16 cellular contexts compared by ENCODE assay signal in genomic region chr19:2524361-2524839, GRCh38. TPM values are rescaled to one million over a fixed set of nuclear protein-coding genes. Genes with fewer than 3 reads are reported as not detected.
DNase-seq lines count a peak whose midpoint lies in the region; ATAC-seq and TF ChIP-seq lines count a peak whose summit lies in the region.
"Had no signal": no experiment of that assay in that cellular context is flagged by ENCODE, and none has a peak within 500 bp of the region (broad histone marks: within the 10 kb centered on the region; RNA-seq: fewer than 3 reads in every experiment).

No MANE protein-coding gene starts in this region.

- H3K9me3 ChIP-seq in GM23248 (ENCODE audit: low read depth) (no peaks in the 10 kb centered on the region), adipocyte (ENCODE audit: control insufficient read depth, low read length) (no peaks in the 10 kb centered on the region), gastroesophageal sphincter (no peaks in the 10 kb centered on the region), Caco-2 (no peaks in the 10 kb centered on the region)
- H3K9me3 ChIP-seq in effector memory CD4-positive, alpha-beta T cell (ENCODE audit: control insufficient read depth, low read length): no peaks in the 10 kb centered on the region
- H3K9me3 ChIP-seq: body of pancreas had no signal

- CTCF ChIA-PET in Caco-2 (lab: Charles Lee): no interaction called here

- no peak for TF ChIP-seq EP300 in gastroesophageal sphincter (IDR thresholded peaks at IDR 0.05)

- no peaks in the 10 kb centered on the region for H4K20me1 ChIP-seq in GM23248 (ENCODE audit: insufficient read depth)

- intact Hi-C loops in sciatic nerve (cut with DNase I): no loop called here
- intact Hi-C loops in Caco-2 (cut with micrococcal nuclease; ENCODE audit: unreplicated experiment): no loop called here

- POLR2A ChIA-PET in Caco-2 (lab: Charles Lee): interaction anchor here (1.0 to 1.4 kb wide), 2 partner anchors 19 to 48 kb away, joined by 4 to 17 read pairs; partner anchors contain the start of gene GADD45B

- no peak overlapping the region for H3K27ac Mint-ChIP-seq in Caco-2 (ENCODE audit: unreplicated experiment)
- H3K27ac Mint-ChIP-seq: stimulated activated naive B cell treated with anti-CD40 and anti-IgM and Interleukin-4, amounts not matched to agents 10 μg/mL and 1 μg/mL and 100 μg/mL, for 72 hours had no signal

- H3K9me3 Mint-ChIP-seq in Caco-2 (ENCODE audit: unreplicated experiment): no peaks in the 10 kb centered on the region
- H3K9me3 Mint-ChIP-seq: stimulated activated naive B cell treated with anti-CD40 and anti-IgM and Interleukin-4, amounts not matched to agents 10 μg/mL and 1 μg/mL and 100 μg/mL, for 72 hours had no signal

- no peaks in the 10 kb centered on the region for H3K36me3 Mint-ChIP-seq in Caco-2 (ENCODE audit: insufficient read depth, unreplicated experiment)

- H3K4me1 ChIP-seq in GM23248 (ENCODE audit: insufficient read depth) (peaks cover 39% of the 10 kb centered on the region), adipocyte (ENCODE audit: control insufficient read depth, insufficient read depth, low read length) (peaks cover 35% of the 10 kb centered on the region), gastroesophageal sphincter (peaks cover 0 to 29% (median 6%) of the 10 kb centered on the region in 3 donors), Caco-2 (peaks cover 37% of the 10 kb centered on the region)
- H3K4me1 ChIP-seq in effector memory CD4-positive, alpha-beta T cell (ENCODE audit: control insufficient read depth, insufficient read depth, low read length, poor library complexity, severe bottlenecking): no peaks in the 10 kb centered on the region
- H3K4me1 ChIP-seq: body of pancreas had no signal

- H3K79me2 ChIP-seq in GM23248 (ENCODE audit: insufficient read depth): no peaks in the 10 kb centered on the region

- no peak for DNase-seq in GM23248
- no peak for DNase-seq in adipocyte (ENCODE audit: low read depth)
- no peak for DNase-seq in sciatic nerve (ENCODE audit: low spot score)
- no peak for DNase-seq in Caco-2
- no peak for DNase-seq in NCI-H69 (lab: John Stamatoyannopoulos, UW)
- no peak for DNase-seq in effector memory CD4-positive, alpha-beta T cell
- DNase-seq: activated CD8-positive, alpha-beta memory T cell treated with anti-CD3 and anti-CD28 coated beads for 24 hours; activated gamma-delta T cell treated with Interleukin-2 at 50 U/mL for 16 hours; body of pancreas; DND-41; NCI-H1105; stimulated activated naive B cell treated with anti-CD40 and anti-IgM and Interleukin-4, amounts not matched to agents 10 μg/mL and 1 μg/mL and 100 μg/mL, for 72 hours had no signal

- H3K9ac ChIP-seq in GM23248 (peak overlapping the region; percentile 72), adipocyte (ENCODE audit: low read length) (peak overlapping the region; percentile 59)
- H3K9ac ChIP-seq: KMS-11 had no signal

- no peak for ATAC-seq in gastroesophageal sphincter
- ATAC-seq in sciatic nerve: peak; percentile 18
- ATAC-seq in GM18909 (IDR thresholded peaks at IDR 0.05; ENCODE audit: poor library complexity, unreplicated experiment): no peak
- ATAC-seq: body of pancreas; stimulated activated naive B cell treated with anti-CD40 and anti-IgM and Interleukin-4, amounts not matched to agents 10 μg/mL and 1 μg/mL and 100 μg/mL, for 72 hours had no signal

- no peaks in the 10 kb centered on the region for H3K9me2 ChIP-seq in GM23248 (ENCODE audit: insufficient read depth)

- H3K4me3 Mint-ChIP-seq in Caco-2 (ENCODE audit: unreplicated experiment): no peak overlapping the region
- H3K4me3 Mint-ChIP-seq: stimulated activated naive B cell treated with anti-CD40 and anti-IgM and Interleukin-4, amounts not matched to agents 10 μg/mL and 1 μg/mL and 100 μg/mL, for 72 hours had no signal

- TF ChIP-seq CTCF in gastroesophageal sphincter (IDR thresholded peaks at IDR 0.05) (no peak), Caco-2 (IDR thresholded peaks at IDR 0.05; ENCODE audit: insufficient read depth in 1 of 2, low read depth in 1 of 2, low read length in 1 of 2, severe bottlenecking in 1 of 2, unreplicated experiment in 1 of 2) (no peak)

- H3F3A ChIP-seq in GM23248 (ENCODE audit: insufficient read depth): peaks cover 31% of the 10 kb centered on the region

- no peak overlapping the region for H2AFZ ChIP-seq in GM23248

- in situ Hi-C loops in GM23248 (cut with MboI): no loop called here

- H3K4me2 ChIP-seq in GM23248 (ENCODE audit: unreplicated experiment): peak overlapping the region; percentile 77
- H3K4me2 ChIP-seq: KMS-11 had no signal

- H3K4me1 Mint-ChIP-seq in Caco-2 (ENCODE audit: low read depth, unreplicated experiment): no peaks in the 10 kb centered on the region

- TF ChIP-seq POLR2A in gastroesophageal sphincter (IDR thresholded peaks at IDR 0.05): no peak

- H3K4me3 ChIP-seq in GM23248 (peak overlapping the region; percentile 56), adipocyte (ENCODE audit: low read length) (peak overlapping the region; percentile 70), gastroesophageal sphincter (no peak overlapping the region), Caco-2 (ENCODE audit: low read depth, low read length) (no peak overlapping the region)
- H3K4me3 ChIP-seq in effector memory CD4-positive, alpha-beta T cell (ENCODE audit: insufficient read depth, low read depth, low read length, poor library complexity, severe bottlenecking): no peak overlapping the region
- H3K4me3 ChIP-seq: body of pancreas had no signal

- H3K27me3 Mint-ChIP-seq in Caco-2 (ENCODE audit: insufficient read depth, unreplicated experiment): no peaks in the 10 kb centered on the region
- H3K27me3 Mint-ChIP-seq: stimulated activated naive B cell treated with anti-CD40 and anti-IgM and Interleukin-4, amounts not matched to agents 10 μg/mL and 1 μg/mL and 100 μg/mL, for 72 hours had no signal

- BruUV-seq in Caco-2 (replicated peaks; lab: Mats Ljungman, UMichigan): no TSS peak

- H3K27me3 ChIP-seq in GM23248 (replicated peaks; ENCODE audit: insufficient read depth): no peaks in the 10 kb centered on the region
- no peaks in the 10 kb centered on the region for H3K27me3 ChIP-seq in adipocyte (replicated peaks; ENCODE audit: control insufficient read depth, insufficient read depth, low read length)
- H3K27me3 ChIP-seq in gastroesophageal sphincter: no peaks in the 10 kb centered on the region
- H3K27me3 ChIP-seq in Caco-2 (replicated peaks; ENCODE audit: control insufficient read depth, insufficient read depth, low read length): no peaks in the 10 kb centered on the region
- no peaks in the 10 kb centered on the region for H3K27me3 ChIP-seq in effector memory CD4-positive, alpha-beta T cell (replicated peaks; ENCODE audit: control insufficient read depth, insufficient read depth, low read length, poor library complexity, severe bottlenecking)
- H3K27me3 ChIP-seq: body of pancreas had no signal

- 72 to 76% methylated on average over 16 of the region's 16 CpGs for WGBS in GM23248 (ENCODE audit: low coverage in 1 of 2, low lambda C conversion rate in 2 of 2, missing lambda C conversion rate in 2 of 2), 2 experiments
- WGBS in gastroesophageal sphincter (ENCODE audit: low coverage in 1 of 2), 2 donors: 73 to 85% methylated on average over 14 to 16 of the region's 16 CpGs

- peak overlapping the region; percentile 93 for H3K27ac ChIP-seq in GM23248
- H3K27ac ChIP-seq in gastroesophageal sphincter: peak overlapping the region in 3 of 4 donors; percentile 66 to 75 (median 73)
- H3K27ac ChIP-seq in effector memory CD4-positive, alpha-beta T cell (ENCODE audit: insufficient read depth, low read length, poor library complexity, severe bottlenecking): no peak overlapping the region
- H3K27ac ChIP-seq: body of pancreas, C4-2B, KMS-11 had no signal

- H3K36me3 ChIP-seq in GM23248 (ENCODE audit: low read depth): no peaks in the 10 kb centered on the region
- H3K36me3 ChIP-seq in adipocyte (ENCODE audit: control insufficient read depth, insufficient read depth, low read length, severe bottlenecking): no peaks in the 10 kb centered on the region
- H3K36me3 ChIP-seq in gastroesophageal sphincter: peaks cover 0 to 7% of the 10 kb centered on the region in 2 donors
- H3K36me3 ChIP-seq in Caco-2 (ENCODE audit: control insufficient read depth, insufficient read depth, low read length): no peaks in the 10 kb centered on the region
- no peaks in the 10 kb centered on the region for H3K36me3 ChIP-seq in effector memory CD4-positive, alpha-beta T cell (ENCODE audit: control insufficient read depth, insufficient read depth, low read length)

RNA-seq across cellular contexts. Expression of gene GADD45B, which starts 48.5 kb away (rescaled TPM):
- total RNA-seq in GM23248 (2014; rRNA removed; shearing (Covaris generic)): 89.7 TPM in 2 replicates
- polyA plus RNA-seq in GM23248 (2016; fragmentation: Nextera tagmentation; extraction: Ambion mirVana): 95.0 and 96.1 TPM in 2 replicates
- total RNA-seq in gastroesophageal sphincter (100 to 1,000 TPM in 1 of 4 donors, 10 to 100 TPM in 3; 69.9 to 374 (median 88.7) TPM), sciatic nerve (136 TPM), Caco-2 (2022) (20.2 and 23.8 TPM in 2 replicates)

Comparison
In these comparisons a context has a peak if more than half of its experiments do, and no peak if none do; other contexts are left out.
1. H3K4me3 ChIP-seq: peak in GM23248 (single experiment) and adipocyte (single experiment); none in gastroesophageal sphincter (0 of 2), Caco-2 (single experiment) and effector memory CD4-positive, alpha-beta T cell (single experiment).